ENCODE assay signal across 26 cellular contexts in genomic region chr15:61503383-61503969, GRCh38.
DNase-seq lines count a peak whose midpoint lies in the region; ATAC-seq, FAIRE-seq and TF ChIP-seq lines count a peak whose summit lies in the region.
"Had no signal": no experiment of that assay in that cellular context is flagged by ENCODE, and none has a peak within 500 bp of the region (broad histone marks: within the 10 kb centered on the region; RNA-seq: fewer than 3 reads in every experiment).

No MANE protein-coding gene starts in this region.

- FAIRE-seq in HepG2 (lab: Jason Lieb, UNC): no peak
- FAIRE-seq: A204.1, GM12878, GM12892, GM18507 had no signal

- H3K4me3 ChIP-seq in liver (ENCODE audit: low read depth in 1 of 3, low read length in 3 of 3) (no peak overlapping the region), HepG2 (replicated peaks in 1 of 3; ENCODE audit: insufficient read depth in 1 of 3, low read depth in 2 of 3, low read length in 3 of 3) (no peak overlapping the region), fibroblast of mammary gland (ENCODE audit: control insufficient read depth, low read depth, low read length) (no peak overlapping the region), right lobe of liver (no peak overlapping the region)
- H3K4me3 ChIP-seq: BLaER1, GM12878 had no signal

- no peak overlapping the region for H3K9ac ChIP-seq in liver (ENCODE audit: low read depth in 1 of 2, low read length in 2 of 2)
- H3K9ac ChIP-seq in HepG2 (ENCODE audit: insufficient read depth, low read depth, low read length): no peak overlapping the region
- H3K9ac ChIP-seq: BLaER1 had no signal

- no peaks in the 10 kb centered on the region for H4K20me1 ChIP-seq in HepG2 (ENCODE audit: insufficient read depth, low read length)
- H4K20me1 ChIP-seq: BLaER1 had no signal

- DNase-seq in HepG2 (ENCODE audit: low spot score) (no peak), fibroblast of mammary gland (ENCODE audit: low read depth) (peak; percentile 12), right lobe of liver (no peak), NK-92 (lab: John Stamatoyannopoulos, UW; ENCODE audit: unreplicated experiment) (no peak), T-helper 1 cell (no peak)
- DNase-seq: 8988T; ACHN; BE2C; C1 segment of cervical spinal cord; CD4-positive, alpha-beta memory T cell; CD4-positive, CD25-positive, alpha-beta regulatory T cell; CD8-positive, alpha-beta memory T cell; COR-L47; DMS 273 treated with DMSO at 0.1 percent for 48 hours; DMS153; DMS53; DMS79; DND-41; EL; GDM1 had no signal

- no peaks in the 10 kb centered on the region for H3K79me2 ChIP-seq in HepG2 (ENCODE audit: insufficient read depth, low read length)

- TF ChIP-seq RAD21 in liver (IDR thresholded peaks at IDR 0.05) (no peak), HepG2 (CRISPR knock-in tag; IDR thresholded peaks at IDR 0.05) (no peak)

- intact Hi-C loops in HepG2 (cut with micrococcal nuclease; ENCODE audit: unreplicated experiment): no loop called here
- intact Hi-C loops in right lobe of liver (cut with DNase I): no loop called here

- H3K27ac ChIP-seq in liver (ENCODE audit: low read depth in 1 of 2, low read length in 2 of 2) (no peak overlapping the region), HepG2 (ENCODE audit: extremely low read length, insufficient read depth, low read length) (no peak overlapping the region), right lobe of liver (no peak overlapping the region)
- H3K27ac ChIP-seq: BLaER1 had no signal

- in situ Hi-C loops in HepG2 (cut with HindIII; ENCODE audit: extremely low pct_ligation_motif_present, low pct_unique_long_range_greater_than_20kb): no loop called here

- no peak for TF ChIP-seq POLR2A in HepG2 (IDR thresholded peaks at IDR 0.05; ENCODE audit: insufficient read depth in 1 of 2, low read depth in 2 of 2, low read length in 2 of 2)
- no peak for TF ChIP-seq POLR2A in right lobe of liver (IDR thresholded peaks at IDR 0.05)

- CTCF ChIA-PET in HepG2 (lab: Yijun Ruan, JAX; ENCODE audit: low intra/inter-chr PET ratio, low total read pairs): no interaction called here

- no peak overlapping the region for H3K4me2 ChIP-seq in HepG2 (ENCODE audit: low read depth, low read length)
- H3K4me2 ChIP-seq: BLaER1 had no signal

- no peak for TF ChIP-seq CTCF in liver (IDR thresholded peaks at IDR 0.05; ENCODE audit: low read depth, low read length, missing input control)
- no peak for TF ChIP-seq CTCF in HepG2 (CRISPR knock-in tag; IDR thresholded peaks at IDR 0.05)
- no peak for TF ChIP-seq CTCF in fibroblast of mammary gland (conservative IDR thresholded peaks at IDR 0.05; ENCODE audit: control insufficient read depth, insufficient read depth, low read depth, low read length)
- no peak for TF ChIP-seq CTCF in right lobe of liver (IDR thresholded peaks at IDR 0.05)

- H3K36me3 ChIP-seq in liver (ENCODE audit: control insufficient read depth in 4 of 4, insufficient read depth in 3 of 4, low read depth in 1 of 4, low read length in 3 of 4): no peaks in the 10 kb centered on the region
- no peaks in the 10 kb centered on the region for H3K36me3 ChIP-seq in HepG2 (replicated peaks in 1 of 2; ENCODE audit: control insufficient read depth in 1 of 2, insufficient read depth in 2 of 2, low read length in 2 of 2)
- H3K36me3 ChIP-seq in right lobe of liver: no peaks in the 10 kb centered on the region
- H3K36me3 ChIP-seq: BE2C, BLaER1 had no signal

- BruUV-seq in HepG2 (replicated peaks; lab: Mats Ljungman, UMichigan): no TSS peak

- POLR2A ChIA-PET in HepG2 (lab: Yijun Ruan, JAX): no interaction called here

- ATAC-seq in HepG2: no peak
- peak; percentile 19 to 70 (median 32) for ATAC-seq in right lobe of liver
- ATAC-seq: GM12878 had no signal

- no peak overlapping the region for H2AFZ ChIP-seq in HepG2 (ENCODE audit: low read length)

- H3K4me1 ChIP-seq in liver (ENCODE audit: control insufficient read depth in 4 of 4, insufficient read depth in 4 of 4, low read length in 3 of 4): peaks cover 0 to 15% (median 5%) of the 10 kb centered on the region in 4 donors
- peaks cover 7% of the 10 kb centered on the region; the same call in 1 of the 2 replicates for H3K4me1 ChIP-seq in HepG2 (ENCODE audit: insufficient read depth, low read length)
- H3K4me1 ChIP-seq in right lobe of liver: peaks cover 0 to 31% (median 13%) of the 10 kb centered on the region in 4 donors

- TF ChIP-seq EP300 in HepG2 (IDR thresholded peaks at IDR 0.05; ENCODE audit: low read depth in 2 of 2, low read length in 2 of 2) (no peak), HepG2 (CRISPR knock-in tag; IDR thresholded peaks at IDR 0.05; ENCODE audit: borderline replicate concordance) (no peak)

- H3K27me3 ChIP-seq in liver (ENCODE audit: control insufficient read depth in 4 of 4, insufficient read depth in 4 of 4, low read length in 3 of 4) (no peaks in the 10 kb centered on the region), HepG2 (ENCODE audit: control insufficient read depth in 1 of 2, insufficient read depth in 2 of 2, low read length in 2 of 2) (no peaks in the 10 kb centered on the region; a peak in 1 of 5 replicates), right lobe of liver (no peaks in the 10 kb centered on the region)
- H3K27me3 ChIP-seq: BE2C, BLaER1 had no signal

- H3K9me3 ChIP-seq in liver (ENCODE audit: control insufficient read depth in 4 of 4, low read length in 3 of 4): no peaks in the 10 kb centered on the region
- no peaks in the 10 kb centered on the region for H3K9me3 ChIP-seq in HepG2 (ENCODE audit: low read length)
- no peaks in the 10 kb centered on the region for H3K9me3 ChIP-seq in right lobe of liver
- H3K9me3 ChIP-seq: BE2C, BLaER1 had no signal

TF ChIP-seq in liver, 16 proteins besides CTCF, POLR2A, EP300 and RAD21 (continues in another document):
- no peak for TF ChIP-seq ZBTB33 (IDR thresholded peaks at IDR 0.05)
- TF ChIP-seq RXRA (IDR thresholded peaks at IDR 0.05): peak in 1 of 2 donors; percentile 55
- no peak for TF ChIP-seq MAX (IDR thresholded peaks at IDR 0.05)
- peak in 1 of 2 donors; percentile 46 for TF ChIP-seq JUND (IDR thresholded peaks at IDR 0.05)
- no peak for TF ChIP-seq FOXA2 (IDR thresholded peaks at IDR 0.05)
- TF ChIP-seq YY1 (IDR thresholded peaks at IDR 0.05): peak; percentile 63
- no peak for TF ChIP-seq NR2F2 (IDR thresholded peaks at IDR 0.05)
- no peak for TF ChIP-seq ATF3 (IDR thresholded peaks at IDR 0.05)
- TF ChIP-seq FOXA1 (IDR thresholded peaks at IDR 0.05): no peak
- peak; percentile 23 to 40 for TF ChIP-seq HNF4A (conservative IDR thresholded peaks at IDR 0.05)

TF ChIP-seq in HepG2, 621 proteins besides CTCF, POLR2A, EP300 and RAD21:
- TF ChIP-seq NR3C1 (CRISPR knock-in tag; IDR thresholded peaks at IDR 0.05) (no peak), NFATC3 (CRISPR knock-in tag; IDR thresholded peaks at IDR 0.05) (no peak), RFX1 (IDR thresholded peaks at IDR 0.05) (no peak), SP2 (CRISPR knock-in tag; IDR thresholded peaks at IDR 0.05) (no peak)
